1 cellular context compared by ENCODE assay signal in genomic region chr22:17119481-17120202, GRCh38.
TF ChIP-seq lines count a peak whose summit lies in the region.

No MANE protein-coding gene starts in this region.

TF ChIP-seq in HepG2, 621 proteins besides CTCF, POLR2A, EP300 and RAD21 (continued from another document):
- TF ChIP-seq, protein P1, sequence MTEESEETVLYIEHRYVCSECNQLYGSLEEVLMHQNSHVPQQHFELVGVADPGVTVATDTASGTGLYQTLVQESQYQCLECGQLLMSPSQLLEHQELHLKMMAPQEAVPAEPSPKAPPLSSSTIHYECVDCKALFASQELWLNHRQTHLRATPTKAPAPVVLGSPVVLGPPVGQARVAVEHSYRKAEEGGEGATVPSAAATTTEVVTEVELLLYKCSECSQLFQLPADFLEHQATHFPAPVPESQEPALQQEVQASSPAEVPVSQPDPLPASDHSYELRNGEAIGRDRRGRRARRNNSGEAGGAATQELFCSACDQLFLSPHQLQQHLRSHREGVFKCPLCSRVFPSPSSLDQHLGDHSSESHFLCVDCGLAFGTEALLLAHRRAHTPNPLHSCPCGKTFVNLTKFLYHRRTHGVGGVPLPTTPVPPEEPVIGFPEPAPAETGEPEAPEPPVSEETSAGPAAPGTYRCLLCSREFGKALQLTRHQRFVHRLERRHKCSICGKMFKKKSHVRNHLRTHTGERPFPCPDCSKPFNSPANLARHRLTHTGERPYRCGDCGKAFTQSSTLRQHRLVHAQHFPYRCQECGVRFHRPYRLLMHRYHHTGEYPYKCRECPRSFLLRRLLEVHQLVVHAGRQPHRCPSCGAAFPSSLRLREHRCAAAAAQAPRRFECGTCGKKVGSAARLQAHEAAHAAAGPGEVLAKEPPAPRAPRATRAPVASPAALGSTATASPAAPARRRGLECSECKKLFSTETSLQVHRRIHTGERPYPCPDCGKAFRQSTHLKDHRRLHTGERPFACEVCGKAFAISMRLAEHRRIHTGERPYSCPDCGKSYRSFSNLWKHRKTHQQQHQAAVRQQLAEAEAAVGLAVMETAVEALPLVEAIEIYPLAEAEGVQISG (CRISPR knock-in tag; IDR thresholded peaks at IDR 0.05) = 0 out of 2 replicates have a peak, but pooled peaks have one; percentile 5
- TF ChIP-seq ZFY (CRISPR knock-in tag; IDR thresholded peaks at IDR 0.05) (no peak), TMF1 (CRISPR knock-in tag; IDR thresholded peaks at IDR 0.05; ENCODE audit: low read depth) (no peak), REST (IDR thresholded peaks at IDR 0.05; ENCODE audit: borderline replicate concordance in 1 of 2, low read depth in 1 of 2, low read length in 2 of 2) (peak in 1 of 2 experiments; percentile 22; a peak in 3 of 4 replicates), ZNF775 (CRISPR knock-in tag; IDR thresholded peaks at IDR 0.05; ENCODE audit: borderline replicate concordance) (no peak), NONO (IDR thresholded peaks at IDR 0.05) (no peak), NONO (CRISPR knock-in tag; conservative IDR thresholded peaks at IDR 0.05) (no peak), MIER2 (CRISPR knock-in tag; IDR thresholded peaks at IDR 0.05) (peak; percentile 34; the same call in 1 of the 2 replicates), MEF2D (CRISPR knock-in tag; IDR thresholded peaks at IDR 0.05) (no peak)
